Comparison of ENCODE assay signal across 30 cellular contexts in genomic region chr2:95069465-95069864, GRCh38. TPM values are rescaled to one million over a fixed set of nuclear protein-coding genes. Genes with fewer than 3 reads are reported as not detected.
"Had no signal": no experiment of that assay in that cellular context is flagged by ENCODE, and none has a peak within 500 bp of the region (broad histone marks: within the 10 kb centered on the region; RNA-seq: fewer than 3 reads in every experiment).

No MANE protein-coding gene starts in this region.

- H3K27ac ChIP-seq: adrenal gland, body of pancreas, colonic mucosa, gastrocnemius medialis, hepatocyte, transverse colon, VCaP had no signal

- H3K9me3 ChIP-seq: adrenal gland, body of pancreas, colonic mucosa, gastrocnemius medialis, transverse colon had no signal

- H3K4me1 ChIP-seq: adrenal gland, body of pancreas, colonic mucosa, gastrocnemius medialis, transverse colon had no signal

- ATAC-seq: body of pancreas, gastrocnemius medialis, left ventricle myocardium superior had no signal

- H3K4me3 Mint-ChIP-seq: activated naive CD4-positive, alpha-beta T cell treated with anti-CD3 and anti-CD28 coated beads for 36 hours; activated naive CD8-positive, alpha-beta T cell treated with anti-CD3 and anti-CD28 coated beads for 36 hours; activated T-helper 1 cell treated with anti-CD3 and anti-CD28 coated beads, Interleukin-12 subunit alpha, Interleukin-12 subunit beta, Interleukin-2, Interleukin-4 antibody, amounts not matched to agents 30 ng/mL and 10 ng/mL and 1 ng/mL, durations not matched to agents 14 hours and 24 hours and 36 hours; nephron; T-helper 1 cell treated with Interleukin-12 subunit alpha and Interleukin-12 subunit beta and Interleukin-4 antibody, amounts not matched to agents 30 μg/mL and 1 μg/mL, for 36 hours had no signal

- H2AFZ ChIP-seq: hepatocyte had no signal

- H3K27me3 ChIP-seq: body of pancreas, colonic mucosa, hepatocyte had no signal

- DNase-seq: activated CD4-positive, alpha-beta T cell treated with anti-CD3 and anti-CD28 coated beads for 4 hours; activated CD4-positive, alpha-beta T cell treated with anti-CD3 and anti-CD28 coated beads, Interleukin-2, amount 50 U/mL, for 4 hours; activated effector memory CD4-positive, alpha-beta T cell treated with anti-CD3 and anti-CD28 coated beads, Interleukin-2, amount 50 U/mL, for 16 hours; activated naive CD4-positive, alpha-beta T cell treated with anti-CD3 and anti-CD28 coated beads for 36 hours; activated naive CD8-positive, alpha-beta T cell treated with anti-CD3 and anti-CD28 coated beads for 36 hours; body of pancreas; cerebellar nuclear complex; colonic mucosa; effector memory CD4-positive, alpha-beta T cell; erythroblast; gastrocnemius medialis; glutamatergic neuron; islet precursor cell; left ventricle myocardium superior; stimulated activated CD4-positive, alpha-beta T cell treated with anti-CD3 and anti-CD28 coated beads, Interleukin-15, amount 100 ng/mL, for 24 hours; stimulated activated naive CD4-positive, alpha-beta T cell treated with Interleukin-2 at 50 U/mL for 16 hours; SW 1271; T-helper 9 cell; transverse colon had no signal

- H3K4me2 ChIP-seq: hepatocyte had no signal

- H3K27ac Mint-ChIP-seq: activated naive CD4-positive, alpha-beta T cell treated with anti-CD3 and anti-CD28 coated beads for 36 hours; activated naive CD8-positive, alpha-beta T cell treated with anti-CD3 and anti-CD28 coated beads for 36 hours; activated T-helper 1 cell treated with anti-CD3 and anti-CD28 coated beads, Interleukin-12 subunit alpha, Interleukin-12 subunit beta, Interleukin-2, Interleukin-4 antibody, amounts not matched to agents 30 ng/mL and 10 ng/mL and 1 ng/mL, durations not matched to agents 14 hours and 24 hours and 36 hours; nephron; progenitor cell of endocrine pancreas; T-helper 1 cell treated with Interleukin-12 subunit alpha and Interleukin-12 subunit beta and Interleukin-4 antibody, amounts not matched to agents 30 μg/mL and 1 μg/mL, for 36 hours had no signal

- H3K4me3 ChIP-seq: adrenal gland, body of pancreas, colonic mucosa, gastrocnemius medialis, hepatocyte, transverse colon had no signal

- H3K36me3 ChIP-seq: adrenal gland, colonic mucosa, gastrocnemius medialis, transverse colon had no signal

- H3K9me3 Mint-ChIP-seq: activated naive CD4-positive, alpha-beta T cell treated with anti-CD3 and anti-CD28 coated beads for 36 hours; activated T-helper 1 cell treated with anti-CD3 and anti-CD28 coated beads, Interleukin-12 subunit alpha, Interleukin-12 subunit beta, Interleukin-2, Interleukin-4 antibody, amounts not matched to agents 30 ng/mL and 10 ng/mL and 1 ng/mL, durations not matched to agents 14 hours and 24 hours and 36 hours; nephron had no signal

- H3K4me1 Mint-ChIP-seq: nephron had no signal

- H3K27me3 Mint-ChIP-seq: activated naive CD8-positive, alpha-beta T cell treated with anti-CD3 and anti-CD28 coated beads for 36 hours had no signal

- H3K79me2 ChIP-seq: hepatocyte had no signal

RNA-seq across cellular contexts. Expression of gene MAL, which starts 44.0 kb away (rescaled TPM):
- total RNA-seq: body of pancreas, dermis microvascular lymphatic vessel endothelial cell, lung microvascular endothelial cell, osteoblast, progenitor cell of endocrine pancreas, temporal lobe had no signal
- polyA plus RNA-seq: hepatocyte had no signal
